8 cellular contexts compared by ENCODE assay signal in genomic region chr1:226569879-226570547, GRCh38. TPM values are rescaled to one million over a fixed set of nuclear protein-coding genes. Genes with fewer than 3 reads are reported as not detected.
DNase-seq lines count a peak whose midpoint lies in the region; ATAC-seq, FAIRE-seq and TF ChIP-seq lines count a peak whose summit lies in the region.

No MANE protein-coding gene starts in this region.

- POLR2A ChIA-PET in A549 (lab: Yijun Ruan, JAX) (no interaction called here), Panc1 (lab: Charles Lee) (no interaction called here)

- DNase-seq in A549 (ENCODE audit: low read depth in 1 of 2, low spot score in 1 of 2), result peak; percentile 31 to 70
- no peak for DNase-seq in Panc1 (ENCODE audit: low read depth, low spot score)
- DNase-seq in fibroblast of the aortic adventitia (ENCODE audit: low read depth), result no peak
- no peak for DNase-seq in NCI-H526 (lab: John Stamatoyannopoulos, UW)
- DNase-seq in cortex of kidney (lab: John Stamatoyannopoulos, UW), result no peak

- H3K9me3 ChIP-seq in A549 (no peaks in the 10 kb centered on the region), Panc1 (ENCODE audit: control insufficient read depth, insufficient read depth, low read depth, low read length) (no peaks in the 10 kb centered on the region)

- no peak overlapping the region for H3K4me2 ChIP-seq in A549

- H3K4me3 ChIP-seq in A549, result no peak overlapping the region
- no peak overlapping the region for H3K4me3 ChIP-seq in Panc1 (ENCODE audit: low read depth in 2 of 2, low read length in 2 of 2)
- H3K4me3 ChIP-seq in fibroblast of the aortic adventitia (ENCODE audit: low read depth, low read length), result no peak overlapping the region

- H3K4me1 ChIP-seq in A549 (no peaks in the 10 kb centered on the region), Panc1 (ENCODE audit: control insufficient read depth, insufficient read depth, low read length) (no peaks in the 10 kb centered on the region)

- no peak for TF ChIP-seq EP300 in A549 (IDR thresholded peaks at IDR 0.05)

- no peak for TF ChIP-seq POLR2A in A549 (IDR thresholded peaks at IDR 0.05; ENCODE audit: low read length)

- WGBS in A549 (ENCODE audit: missing lambda C conversion rate), result 65% methylated on average over 2 of the region's 4 CpGs

- in situ Hi-C loops in Panc1 (cut with HindIII; ENCODE audit: low pct_unique_long_range_greater_than_20kb, low sequenced_read_pairs), result no loop called here

- no peak for FAIRE-seq in A549 (lab: Jason Lieb, UNC)

- H3K36me3 ChIP-seq in Panc1 (ENCODE audit: control insufficient read depth, insufficient read depth, low read length), result no peaks in the 10 kb centered on the region

- ATAC-seq in A549, result peak; percentile 85 to 98
- peak; percentile 82 for ATAC-seq in Panc1
- no peak for ATAC-seq in GM18861 (IDR thresholded peaks at IDR 0.05; ENCODE audit: unreplicated experiment)
- ATAC-seq in HG02623 (IDR thresholded peaks at IDR 0.05; ENCODE audit: unreplicated experiment), result no peak

- CTCF ChIA-PET in A549 (lab: Yijun Ruan, JAX) (interaction anchor here (0.6 to 1.8 kb wide), 7 partner anchors 11 to 175 kb away, joined by 3 to 8 read pairs (median 4); partner anchors contain the start of gene STUM), Panc1 (lab: Charles Lee) (interaction anchor here (1.2 kb wide), 1 partner anchor 20 kb away, joined by 3 read pairs; no protein-coding TSS in a partner anchor)

- peaks cover 18% of the 10 kb centered on the region for H3K27me3 ChIP-seq in Panc1 (ENCODE audit: control insufficient read depth, insufficient read depth, low read length)

- no peak for TF ChIP-seq CTCF in A549 (IDR thresholded peaks at IDR 0.05)
- peak; percentile 39; the same call in 1 of the 2 replicates for TF ChIP-seq CTCF in GM12874 (IDR thresholded peaks at IDR 0.05; ENCODE audit: insufficient read depth, low read depth, low read length)
- no peak for TF ChIP-seq CTCF in Panc1 (IDR thresholded peaks at IDR 0.05)
- TF ChIP-seq CTCF in fibroblast of the aortic adventitia (IDR thresholded peaks at IDR 0.05; ENCODE audit: insufficient read depth, low read length), result peak; percentile 25

- H3K27ac ChIP-seq in A549 (no peak overlapping the region), Panc1 (ENCODE audit: low read length) (no peak overlapping the region)

- no peak for TF ChIP-seq RAD21 in A549 (conservative IDR thresholded peaks at IDR 0.05 in 1 of 2, IDR thresholded peaks at IDR 0.05 in 1 of 2)

- no TSS peak for BruUV-seq in Panc1 (replicated peaks; lab: Mats Ljungman, UMichigan)

- intact Hi-C loops in Panc1 (cut with micrococcal nuclease; ENCODE audit: unreplicated experiment), result no loop called here

TF ChIP-seq in A549, 52 proteins besides CTCF, POLR2A, EP300 and RAD21:
- no peak for TF ChIP-seq CHD4 (IDR thresholded peaks at IDR 0.05; ENCODE audit: borderline replicate concordance)
- TF ChIP-seq NFE2L2 (conservative IDR thresholded peaks at IDR 0.05; ENCODE audit: low read length), result no peak
- TF ChIP-seq ZFP36 (IDR thresholded peaks at IDR 0.05; ENCODE audit: borderline replicate concordance, partially characterized antibody), result no peak
- TF ChIP-seq HOXA7 (CRISPR knock-in tag; IDR thresholded peaks at IDR 0.05), result no peak
- TF ChIP-seq EHF (CRISPR knock-in tag; IDR thresholded peaks at IDR 0.05), result no peak
- TF ChIP-seq E2F6 (IDR thresholded peaks at IDR 0.05; ENCODE audit: borderline replicate concordance, low read depth), result no peak
- TF ChIP-seq MAFK (IDR thresholded peaks at IDR 0.05; ENCODE audit: partially characterized antibody), result no peak
- no peak for TF ChIP-seq MYC (IDR thresholded peaks at IDR 0.05; ENCODE audit: borderline replicate concordance, low read length)

RNA-seq across cellular contexts. Expression of gene STUM, which starts 21.4 kb away (rescaled TPM):
- polyA plus RNA-seq in A549 (2011; rRNA removed), result not detected in 2 replicates
- not detected in 2 replicates for polyA plus RNA-seq in A549 (2012; cell fraction: cytosol; rRNA removed)
- not detected in 2 replicates for polyA plus RNA-seq in A549 (2012; cell fraction: nucleus; rRNA removed)
- not detected in 3 replicates for polyA plus RNA-seq in A549 (2017; fragmentation: RNase III; extraction: RNeasy Plus Mini Kit Qiagen cat#74134 plus additional on column Dnase treatment)
- polyA minus RNA-seq in A549 (2011; rRNA and poly(A)+ RNA removed), result not detected in 2 replicates
- total RNA-seq in Panc1 (2021; ENCODE audit: unreplicated experiment), result 0.03 TPM
- polyA plus RNA-seq in Panc1 (2012; ENCODE audit: insufficient read length), result not detected
- 0.98 TPM in 1 of 2 replicates, not detected in the other for total RNA-seq in fibroblast of the aortic adventitia (ENCODE audit: low replicate concordance)

Comparison
In these comparisons a context has a peak if more than half of its experiments do, and no peak if none do; other contexts are left out.
1. ATAC-seq: peak in A549 (2 of 2) and Panc1 (single experiment); none in GM18861 (single experiment) and HG02623 (single experiment).
2. DNase-seq: peak in A549 (2 of 2); none in Panc1 (single experiment), fibroblast of the aortic adventitia (single experiment), NCI-H526 (0 of 2) and cortex of kidney (single experiment).
3. CTCF ChIP-seq: peak in GM12874 (single experiment) and fibroblast of the aortic adventitia (single experiment); none in A549 (single experiment) and Panc1 (single experiment).